ENCODE assay signal across 8 cellular contexts in genomic region chr2:238864207-238865014, GRCh38. TPM values are rescaled to one million over a fixed set of nuclear protein-coding genes. Genes with fewer than 3 reads are reported as not detected.
DNase-seq lines count a peak whose midpoint lies in the region; ATAC-seq and TF ChIP-seq lines count a peak whose summit lies in the region.

No MANE protein-coding gene starts in this region.

- H3K27ac ChIP-seq in right atrium auricular region = peak overlapping the region; percentile 67 to 82

- ATAC-seq in HG02981 (IDR thresholded peaks at IDR 0.05; ENCODE audit: unreplicated experiment) = no peak

- no peaks in the 10 kb centered on the region for H3K36me3 Mint-ChIP-seq in activated naive CD8-positive, alpha-beta T cell treated with anti-CD3 and anti-CD28 coated beads for 36 hours

- peaks cover 0 to 30% of the 10 kb centered on the region in 2 donors for H3K4me1 ChIP-seq in right atrium auricular region

- peaks cover 3% of the 10 kb centered on the region for H3K4me1 Mint-ChIP-seq in activated naive CD8-positive, alpha-beta T cell treated with anti-CD3 and anti-CD28 coated beads for 36 hours

- no peak overlapping the region for H3K27ac Mint-ChIP-seq in activated naive CD8-positive, alpha-beta T cell treated with anti-CD3 and anti-CD28 coated beads for 36 hours

- TF ChIP-seq CTCF in BJ (IDR thresholded peaks at IDR 0.05; ENCODE audit: insufficient read depth, low read depth, low read length) (no peak), right atrium auricular region (IDR thresholded peaks at IDR 0.05) (no peak)

- DNase-seq in BJ (ENCODE audit: low read depth) (peak; percentile 98), LoVo (ENCODE audit: low spot score) (peak; percentile 94), right atrium auricular region (ENCODE audit: low spot score) (peak; percentile 96), skeletal muscle cell (ENCODE audit: low read depth) (peak; percentile 95), NCI-H526 treated with DMSO at 0.1 percent for 48 hours (lab: John Stamatoyannopoulos, UW) (no peak), NCI-H1105 (lab: John Stamatoyannopoulos, UW) (no peak)
- peak; percentile 42 for DNase-seq in activated naive CD8-positive, alpha-beta T cell treated with anti-CD3 and anti-CD28 coated beads for 36 hours

- H3K4me3 ChIP-seq in BJ (ENCODE audit: low read depth, low read length) (peak overlapping the region; percentile 17), right atrium auricular region (no peak overlapping the region), skeletal muscle cell (ENCODE audit: low read depth, low read length) (peak overlapping the region; percentile 13)

- H3K27me3 ChIP-seq in BJ (ENCODE audit: control insufficient read depth, insufficient read depth, low read length) (no peaks in the 10 kb centered on the region), right atrium auricular region (no peaks in the 10 kb centered on the region)

- peaks cover 39% of the 10 kb centered on the region for H3K36me3 ChIP-seq in BJ (ENCODE audit: control insufficient read depth, insufficient read depth, low read length)
- no peaks in the 10 kb centered on the region for H3K36me3 ChIP-seq in right atrium auricular region

- CTCF ChIA-PET in BJ (lab: Yijun Ruan, JAX) = interaction anchor here (0.6 to 1.5 kb wide), 3 partner anchors 77 to 91 kb away, joined by 3 to 4 read pairs (median 3); no protein-coding TSS in a partner anchor

- no peak overlapping the region for H3K4me3 Mint-ChIP-seq in activated naive CD8-positive, alpha-beta T cell treated with anti-CD3 and anti-CD28 coated beads for 36 hours

- POLR2A ChIA-PET in BJ (lab: Charles Lee) = interaction anchor here (0.6 to 0.7 kb wide), 3 partner anchors 12 to 78 kb away, joined by 4 to 6 read pairs (median 4); no protein-coding TSS in a partner anchor

- no peaks in the 10 kb centered on the region for H3K9me3 ChIP-seq in right atrium auricular region

- peaks cover 17% of the 10 kb centered on the region for H3K27me3 Mint-ChIP-seq in activated naive CD8-positive, alpha-beta T cell treated with anti-CD3 and anti-CD28 coated beads for 36 hours

- no peaks in the 10 kb centered on the region for H3K9me3 Mint-ChIP-seq in activated naive CD8-positive, alpha-beta T cell treated with anti-CD3 and anti-CD28 coated beads for 36 hours

RNA-seq across cellular contexts. Expression of gene TWIST2, which starts 16.5 kb away (rescaled TPM):
- polyA plus RNA-seq in BJ (2011; rRNA removed) = 110 and 127 TPM in 2 replicates
- 77.4 and 88.7 TPM in 2 replicates for polyA minus RNA-seq in BJ (2011; rRNA and poly(A)+ RNA removed)
- not detected for total RNA-seq in activated naive CD8-positive, alpha-beta T cell treated with anti-CD3 and anti-CD28 coated beads for 36 hours
- total RNA-seq in right atrium auricular region = 10 to 100 TPM in 1 of 2 donors, 1 to 10 TPM in 1; 6.2 to 26.1 TPM

Comparison
In these comparisons a context has a peak if more than half of its experiments do, and no peak if none do; other contexts are left out.
1. DNase-seq: peak in BJ (single experiment), LoVo (single experiment), activated naive CD8-positive, alpha-beta T cell treated with anti-CD3 and anti-CD28 coated beads for 36 hours (single experiment), right atrium auricular region (single experiment) and skeletal muscle cell (single experiment); none in NCI-H526 treated with DMSO at 0.1 percent for 48 hours (single experiment) and NCI-H1105 (single experiment).
2. H3K4me3 ChIP-seq: peak in BJ (single experiment) and skeletal muscle cell (single experiment); none in right atrium auricular region (0 of 2).
3. RNA of gene TWIST2, which starts 16.5 kb away (total RNA-seq): 6.2 to 26.1 TPM in right atrium auricular region; not detected in activated naive CD8-positive, alpha-beta T cell treated with anti-CD3 and anti-CD28 coated beads for 36 hours; every median in the first group is over 4 times any median in the second.